In genomic region chr12:75528272-75528671, GRCh38 we compare ENCODE assay signal across 3 cellular contexts.
TF ChIP-seq lines count a peak whose summit lies in the region.

No MANE protein-coding gene starts in this region.

TF ChIP-seq in GM23338, 12 proteins besides CTCF, POLR2A, EP300 and RAD21 (continues in another document):
- TF ChIP-seq EZH2 (IDR thresholded peaks at IDR 0.05; ENCODE audit: low read depth, unreplicated experiment) (no peak), ZNF114 (CRISPR knock-in tag; IDR thresholded peaks at IDR 0.05) (no peak), EZH2phosphoT487 (IDR thresholded peaks at IDR 0.05; ENCODE audit: unreplicated experiment) (no peak), NANOG (IDR thresholded peaks at IDR 0.05; ENCODE audit: borderline replicate concordance) (no peak), STAT1 (IDR thresholded peaks at IDR 0.05; ENCODE audit: unreplicated experiment) (no peak), JUNB (IDR thresholded peaks at IDR 0.05; ENCODE audit: unreplicated experiment) (no peak), ZNF462 (CRISPR knock-in tag; IDR thresholded peaks at IDR 0.05) (no peak), ZNF331 (CRISPR knock-in tag; IDR thresholded peaks at IDR 0.05; ENCODE audit: low read depth) (no peak), CREB1 (CRISPR knock-in tag; IDR thresholded peaks at IDR 0.05; ENCODE audit: low read depth) (no peak)

TF ChIP-seq in H1, 55 proteins besides CTCF, POLR2A, EP300 and RAD21:
- TF ChIP-seq MAFK (IDR thresholded peaks at IDR 0.05; ENCODE audit: low read depth, low read length): no peak
- no peak for TF ChIP-seq RXRA (IDR thresholded peaks at IDR 0.05; ENCODE audit: insufficient read depth, low read depth, low read length)
- TF ChIP-seq TEAD4 (IDR thresholded peaks at IDR 0.05; ENCODE audit: low read depth, low read length): no peak
- no peak for TF ChIP-seq CHD2 (IDR thresholded peaks at IDR 0.05; ENCODE audit: low read length)
- TF ChIP-seq CBX5 (IDR thresholded peaks at IDR 0.05; ENCODE audit: low read depth, low read length): no peak
- TF ChIP-seq BCL11A (IDR thresholded peaks at IDR 0.05; ENCODE audit: low read depth in 2 of 2, low read length in 2 of 2): no peak
- no peak for TF ChIP-seq ASH2L (IDR thresholded peaks at IDR 0.05; ENCODE audit: low read length)
- no peak for TF ChIP-seq CBX8 (IDR thresholded peaks at IDR 0.05; ENCODE audit: borderline replicate concordance, low read depth, low read length)
- no peak for TF ChIP-seq USF2 (IDR thresholded peaks at IDR 0.05; ENCODE audit: low read length)

TF ChIP-seq in SK-N-SH, 30 proteins besides CTCF, POLR2A, EP300 and RAD21:
- TF ChIP-seq CHD2 (IDR thresholded peaks at IDR 0.05; ENCODE audit: low read length, partially characterized antibody) (no peak), YY1 (IDR thresholded peaks at IDR 0.05; ENCODE audit: low read depth) (no peak)
